Comparison of ENCODE assay signal across 8 cellular contexts in the genomic region with DNA sequence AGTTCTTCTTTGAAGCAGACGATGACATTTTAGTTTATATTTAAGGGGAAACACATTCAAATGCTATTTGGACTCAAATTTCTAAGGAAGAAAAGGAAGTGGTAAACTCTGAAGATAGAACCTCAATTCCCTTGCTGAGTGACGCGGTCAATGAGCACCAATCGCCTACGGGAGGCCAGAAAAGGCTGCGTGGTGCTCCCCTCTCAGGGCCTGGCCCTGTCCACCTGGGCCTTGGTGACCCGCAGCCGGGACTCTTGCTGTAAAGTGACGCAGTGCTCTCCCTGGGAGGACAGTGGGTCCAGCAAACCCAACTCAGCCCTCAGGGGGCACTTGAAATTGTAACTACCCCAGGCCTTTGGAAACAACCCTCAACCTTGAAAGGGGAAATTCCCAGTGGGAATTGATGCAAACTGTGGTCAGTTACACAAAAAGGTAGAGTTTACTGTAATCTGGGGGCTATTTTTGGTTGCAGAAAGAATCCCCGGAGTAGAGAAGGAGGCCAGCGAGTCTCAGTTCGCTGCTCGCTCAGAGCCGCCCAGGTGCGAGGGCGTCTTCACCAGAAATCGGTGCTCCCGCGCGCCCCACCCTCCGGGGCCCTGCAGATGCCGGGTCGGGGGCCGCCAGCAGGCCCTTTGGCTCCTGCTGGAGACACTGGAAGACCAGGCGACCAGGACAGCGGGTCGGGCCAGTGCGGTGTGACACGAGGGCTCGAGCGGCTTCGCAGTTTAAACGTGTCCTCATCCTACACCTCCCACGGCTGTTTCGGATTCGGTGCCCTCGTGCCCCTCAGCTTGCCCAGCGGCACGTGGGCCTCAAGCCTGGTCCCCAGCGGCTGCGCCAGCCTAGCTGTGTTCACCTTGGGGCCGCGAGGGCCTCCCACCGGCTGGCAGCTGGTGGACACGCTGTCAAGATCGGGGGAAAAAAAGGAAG. TPM values are rescaled to one million over a fixed set of nuclear protein-coding genes. Genes with fewer than 3 reads are reported as not detected.
DNase-seq lines count a peak whose midpoint lies in the region; ATAC-seq and TF ChIP-seq lines count a peak whose summit lies in the region.

No MANE protein-coding gene starts in this region.

- CTCF ChIA-PET in CD8-positive, alpha-beta T cell (lab: Charles Lee): interaction anchor here (1.0 kb wide), 1 partner anchor 65 kb away, joined by 3 read pairs; no protein-coding TSS in a partner anchor

- DNase-seq in CD8-positive, alpha-beta T cell: no peak
- peak; percentile 54 to 83 for DNase-seq in NOMO-1 (lab: John Stamatoyannopoulos, UW; ENCODE audit: unreplicated experiment in 2 of 2)
- DNase-seq in germinal center (ENCODE audit: low spot score): peak; percentile 75
- DNase-seq in left lobe of liver (ENCODE audit: low spot score): no peak
- no peak for DNase-seq in NCI-H1694 (lab: John Stamatoyannopoulos, UW)
- DNase-seq in gastrocnemius medialis: no peak
- DNase-seq in NCI-H1417 (lab: John Stamatoyannopoulos, UW): no peak

- H3K4me3 ChIP-seq in CD8-positive, alpha-beta T cell (ENCODE audit: low read depth, low read length): no peak overlapping the region
- no peak overlapping the region for H3K4me3 ChIP-seq in gastrocnemius medialis

- peaks cover 7% of the 10 kb centered on the region for H3K27me3 Mint-ChIP-seq in CD8-positive, alpha-beta T cell (ENCODE audit: low read depth)

- peaks cover 16% of the 10 kb centered on the region for H3K4me1 ChIP-seq in CD8-positive, alpha-beta T cell (ENCODE audit: insufficient read depth, low read length)
- peaks cover 0 to 24% of the 10 kb centered on the region in 2 donors for H3K4me1 ChIP-seq in gastrocnemius medialis

- no peak for TF ChIP-seq POLR2A in gastrocnemius medialis (IDR thresholded peaks at IDR 0.05)

- H3K4me3 Mint-ChIP-seq in CD8-positive, alpha-beta T cell: peak overlapping the region; percentile 66

- ATAC-seq in CD8-positive, alpha-beta T cell: no peak
- peak; percentile 14 for ATAC-seq in GM21381 (IDR thresholded peaks at IDR 0.05; ENCODE audit: unreplicated experiment)
- ATAC-seq in left lobe of liver: no peak
- no peak for ATAC-seq in gastrocnemius medialis

- peaks cover 3% of the 10 kb centered on the region for H3K36me3 Mint-ChIP-seq in CD8-positive, alpha-beta T cell

- H3K4me1 Mint-ChIP-seq in CD8-positive, alpha-beta T cell (ENCODE audit: low read depth): peaks cover 14% of the 10 kb centered on the region

- no peaks in the 10 kb centered on the region for H3K27me3 ChIP-seq in CD8-positive, alpha-beta T cell (ENCODE audit: insufficient read depth, low read length)
- H3K27me3 ChIP-seq in gastrocnemius medialis: peaks cover 9 to 17% (median 15%) of the 10 kb centered on the region in 3 donors

- intact Hi-C loops in CD8-positive, alpha-beta T cell (cut with DNase I, micrococcal nuclease): loop anchor here in 1 of 2 experiments (1.0 to 10.0 kb wide), 3 partner anchors 122 to 308 kb away; partner anchors contain the start of genes CCT5, DAP and ROPN1L
- intact Hi-C loops in gastrocnemius medialis (cut with DNase I; ENCODE audit: low total_unique reads): loop anchor here (5.0 kb wide), 1 partner anchor 120 kb away; the partner anchor contains the start of gene ROPN1L

- H3K9me3 ChIP-seq in CD8-positive, alpha-beta T cell (ENCODE audit: low read length): no peaks in the 10 kb centered on the region
- H3K9me3 ChIP-seq in gastrocnemius medialis: no peaks in the 10 kb centered on the region

- no peak overlapping the region for H3K27ac Mint-ChIP-seq in CD8-positive, alpha-beta T cell

- POLR2A ChIA-PET in CD8-positive, alpha-beta T cell (lab: Charles Lee): no interaction called here

- no peaks in the 10 kb centered on the region for H3K36me3 ChIP-seq in CD8-positive, alpha-beta T cell (ENCODE audit: insufficient read depth, low read length)
- H3K36me3 ChIP-seq in gastrocnemius medialis: no peaks in the 10 kb centered on the region

- H3K9me3 Mint-ChIP-seq in CD8-positive, alpha-beta T cell: no peaks in the 10 kb centered on the region

- TF ChIP-seq CTCF in CD8-positive, alpha-beta T cell (IDR thresholded peaks at IDR 0.05): no peak
- TF ChIP-seq CTCF in gastrocnemius medialis (IDR thresholded peaks at IDR 0.05 in 4 of 5, conservative IDR thresholded peaks at IDR 0.05 in 1 of 5): no peak

- in situ Hi-C loops in gastrocnemius medialis (cut with MboI; ENCODE audit: low sequenced_read_pairs in 4 of 4): no loop called here

- H3K27ac ChIP-seq in CD8-positive, alpha-beta T cell (ENCODE audit: low read depth, low read length): no peak overlapping the region
- peak overlapping the region in 2 of 4 donors; percentile 70 for H3K27ac ChIP-seq in gastrocnemius medialis

RNA-seq across cellular contexts. Expression of gene ANKRD33B, which starts 1.4 kb away (rescaled TPM):
- 1 to 10 TPM; 1.3 to 1.4 TPM for total RNA-seq in CD8-positive, alpha-beta T cell
- 0.45 TPM for total RNA-seq in left lobe of liver
- 10 to 100 TPM in 2 of 4 donors, 1 to 10 TPM in 2; 2.2 to 38.9 (median 15.1) TPM for total RNA-seq in gastrocnemius medialis

Comparison
In these comparisons a context has a peak if more than half of its experiments do, and no peak if none do; other contexts are left out.
1. DNase-seq: peak in NOMO-1 (2 of 2) and germinal center (single experiment); none in CD8-positive, alpha-beta T cell (0 of 7), left lobe of liver (single experiment), NCI-H1694 (single experiment), gastrocnemius medialis (0 of 2) and NCI-H1417 (0 of 3).